ENCODE assay signal across 1 cellular context in the genomic region with DNA sequence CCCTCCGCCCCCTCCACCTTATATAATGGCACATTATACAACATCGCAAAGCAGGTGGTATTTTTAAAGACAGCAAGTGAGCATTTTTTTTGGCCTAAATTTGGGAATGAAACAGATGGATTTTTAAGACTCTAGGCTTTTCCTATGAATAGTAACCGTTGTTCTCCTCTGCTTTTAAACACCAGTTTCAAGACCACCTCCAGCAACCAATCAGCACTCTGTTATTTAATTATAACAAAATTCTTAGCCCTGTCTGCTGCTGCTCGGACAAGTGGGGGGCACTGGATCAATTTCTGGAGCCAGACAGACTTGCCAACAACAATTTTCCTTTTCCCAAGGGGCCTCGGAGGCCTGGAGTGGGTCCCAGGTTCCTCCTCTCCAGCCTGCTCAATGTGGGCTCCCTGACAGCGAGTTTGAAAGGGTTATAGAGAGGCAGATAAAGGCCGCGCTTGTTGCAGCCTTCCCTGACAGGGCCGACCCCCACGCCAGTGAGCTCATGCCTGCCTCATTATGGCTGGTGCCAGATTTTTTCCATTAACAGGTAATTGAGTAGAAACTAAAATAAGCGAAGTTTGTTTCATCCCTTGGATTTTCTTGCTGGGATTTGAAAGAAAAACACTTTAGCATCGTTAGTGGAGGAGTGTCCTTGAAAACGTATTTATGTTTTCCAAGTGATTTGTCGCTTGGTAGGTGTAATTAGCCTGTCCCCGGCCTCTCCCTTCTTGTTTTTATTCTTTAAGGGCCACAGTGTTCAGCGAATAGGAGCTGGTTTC.
TF ChIP-seq lines count a peak whose summit lies in the region.

No MANE protein-coding gene starts in this region.

TF ChIP-seq in WTC11, 78 proteins besides CTCF, POLR2A, EP300 and RAD21 (continued from another document):
- TF ChIP-seq STAT6 (CRISPR knock-in tag; conservative IDR thresholded peaks at IDR 0.05; ENCODE audit: low read depth) (no peak), EMX1 (CRISPR knock-in tag; IDR thresholded peaks at IDR 0.05) (no peak), RELA (CRISPR knock-in tag; IDR thresholded peaks at IDR 0.05; ENCODE audit: borderline replicate concordance) (no peak), SP1 (CRISPR knock-in tag; conservative IDR thresholded peaks at IDR 0.05) (no peak), IRF1 (CRISPR knock-in tag; IDR thresholded peaks at IDR 0.05) (no peak), NFATC4 (CRISPR knock-in tag; IDR thresholded peaks at IDR 0.05) (no peak), USF2 (CRISPR knock-in tag; IDR thresholded peaks at IDR 0.05) (no peak), TEAD4 (CRISPR knock-in tag; IDR thresholded peaks at IDR 0.05) (no peak), NR2C2 (CRISPR knock-in tag; IDR thresholded peaks at IDR 0.05) (no peak)
- TF ChIP-seq, protein P1, sequence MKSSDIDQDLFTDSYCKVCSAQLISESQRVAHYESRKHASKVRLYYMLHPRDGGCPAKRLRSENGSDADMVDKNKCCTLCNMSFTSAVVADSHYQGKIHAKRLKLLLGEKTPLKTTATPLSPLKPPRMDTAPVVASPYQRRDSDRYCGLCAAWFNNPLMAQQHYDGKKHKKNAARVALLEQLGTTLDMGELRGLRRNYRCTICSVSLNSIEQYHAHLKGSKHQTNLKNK (CRISPR knock-in tag; IDR thresholded peaks at IDR 0.05): no peak
TF ChIP-seq in WTC11: peak in this region for 0.
